8 cellular contexts compared by ENCODE assay signal in the genomic region with DNA sequence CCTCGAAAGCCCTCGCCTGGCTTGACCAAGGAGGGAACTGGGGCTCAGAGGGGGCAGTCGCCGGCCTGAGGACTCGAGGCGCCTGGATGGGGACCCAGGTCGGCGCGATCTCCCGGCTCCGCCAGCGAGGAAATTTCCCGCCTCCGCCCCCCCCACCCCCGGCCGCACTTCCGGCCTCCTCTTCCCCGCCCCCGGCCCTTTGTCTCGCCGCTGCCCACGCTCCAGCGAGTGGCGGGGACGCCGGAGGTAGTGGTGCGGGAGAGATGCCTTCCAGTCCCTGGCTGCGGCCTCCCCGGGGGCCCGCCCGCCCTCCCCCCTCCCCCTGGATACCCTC. TPM values are rescaled to one million over a fixed set of nuclear protein-coding genes. Genes with fewer than 3 reads are reported as not detected.
DNase-seq lines count a peak whose midpoint lies in the region; ATAC-seq and TF ChIP-seq lines count a peak whose summit lies in the region.

No MANE protein-coding gene starts in this region.

- H3K27ac ChIP-seq in HUES64 (ENCODE audit: low read depth, low read length): no peak overlapping the region
- no peak overlapping the region for H3K27ac ChIP-seq in breast epithelium

- H3K36me3 Mint-ChIP-seq in T-helper 1 cell treated with Interleukin-12 subunit alpha and Interleukin-12 subunit beta and Interleukin-4 antibody, amounts not matched to agents 30 μg/mL and 1 μg/mL, for 36 hours (ENCODE audit: low read depth): peaks cover 3% of the 10 kb centered on the region
- peaks cover 0 to 4% (median 2%) of the 10 kb centered on the region in 3 donors for H3K36me3 Mint-ChIP-seq in naive thymus-derived CD8-positive, alpha-beta T cell

- H3K4me1 ChIP-seq in HUES64 (ENCODE audit: insufficient read depth, low read length) (peaks cover 9% of the 10 kb centered on the region; the same call in 1 of the 2 replicates), breast epithelium (peaks cover 0 to 4% of the 10 kb centered on the region in 2 donors)

- intact Hi-C loops in breast epithelium (cut with DNase I; ENCODE audit: low total_unique reads): no loop called here

- peaks cover 23% of the 10 kb centered on the region for H3K27me3 ChIP-seq in HUES64 (ENCODE audit: insufficient read depth, low read length)
- peaks cover 3 to 13% of the 10 kb centered on the region in 2 donors for H3K27me3 ChIP-seq in breast epithelium

- POLR2A ChIA-PET in naive thymus-derived CD8-positive, alpha-beta T cell (lab: Charles Lee): interaction anchor here (1.8 kb wide), 1 partner anchor 75 kb away, joined by 4 read pairs; no protein-coding TSS in a partner anchor

- H3K4me1 Mint-ChIP-seq in T-helper 1 cell treated with Interleukin-12 subunit alpha and Interleukin-12 subunit beta and Interleukin-4 antibody, amounts not matched to agents 30 μg/mL and 1 μg/mL, for 36 hours (ENCODE audit: low read depth): peaks cover 16% of the 10 kb centered on the region
- peaks cover 10 to 14% (median 12%) of the 10 kb centered on the region in 4 donors for H3K4me1 Mint-ChIP-seq in naive thymus-derived CD8-positive, alpha-beta T cell

- WGBS in HUES64: 2% methylated on average over 18 of the region's 31 CpGs

- no peaks in the 10 kb centered on the region for H3K9me3 Mint-ChIP-seq in T-helper 1 cell treated with Interleukin-12 subunit alpha and Interleukin-12 subunit beta and Interleukin-4 antibody, amounts not matched to agents 30 μg/mL and 1 μg/mL, for 36 hours
- H3K9me3 Mint-ChIP-seq in naive thymus-derived CD8-positive, alpha-beta T cell: peaks cover 0 to 8% (median 0%) of the 10 kb centered on the region in 9 donors

- TF ChIP-seq CTCF in breast epithelium (IDR thresholded peaks at IDR 0.05): no peak

- H3K27ac Mint-ChIP-seq in T-helper 1 cell treated with Interleukin-12 subunit alpha and Interleukin-12 subunit beta and Interleukin-4 antibody, amounts not matched to agents 30 μg/mL and 1 μg/mL, for 36 hours: no peak overlapping the region
- no peak overlapping the region for H3K27ac Mint-ChIP-seq in naive thymus-derived CD8-positive, alpha-beta T cell

- H3K4me3 Mint-ChIP-seq in T-helper 1 cell treated with Interleukin-12 subunit alpha and Interleukin-12 subunit beta and Interleukin-4 antibody, amounts not matched to agents 30 μg/mL and 1 μg/mL, for 36 hours: peak overlapping the region; percentile 71
- H3K4me3 Mint-ChIP-seq in naive thymus-derived CD8-positive, alpha-beta T cell: peak overlapping the region; percentile 62 to 80 (median 76)

- DNase-seq in T-helper 1 cell (no peak), breast epithelium (ENCODE audit: low spot score in 2 of 2) (no peak), NCI-H1105 treated with DMSO at 0.1 percent for 48 hours (lab: John Stamatoyannopoulos, UW) (no peak), NCI-H128 (lab: John Stamatoyannopoulos, UW; ENCODE audit: unreplicated experiment) (no peak), inferior parietal cortex (ENCODE audit: extremely low spot score) (no peak)
- no peak for DNase-seq in naive thymus-derived CD8-positive, alpha-beta T cell

- peaks cover 46% of the 10 kb centered on the region for H3K27me3 Mint-ChIP-seq in T-helper 1 cell treated with Interleukin-12 subunit alpha and Interleukin-12 subunit beta and Interleukin-4 antibody, amounts not matched to agents 30 μg/mL and 1 μg/mL, for 36 hours (ENCODE audit: low read depth)
- H3K27me3 Mint-ChIP-seq in naive thymus-derived CD8-positive, alpha-beta T cell: peaks cover 18 to 45% (median 27%) of the 10 kb centered on the region in 5 donors

- no peak for TF ChIP-seq POLR2A in breast epithelium (IDR thresholded peaks at IDR 0.05)

- H3K9me3 ChIP-seq in HUES64 (ENCODE audit: insufficient read depth, low read depth, low read length) (no peaks in the 10 kb centered on the region), breast epithelium (no peaks in the 10 kb centered on the region)

- peak overlapping the region; percentile 67; the same call in 1 of the 2 replicates for H3K9ac ChIP-seq in HUES64 (ENCODE audit: low read depth, low read length)

- ATAC-seq in naive thymus-derived CD8-positive, alpha-beta T cell: no peak

- H3K4me3 ChIP-seq in HUES64 (ENCODE audit: low read length) (peak overlapping the region; percentile 73), breast epithelium (peak overlapping the region; percentile 47 to 83 (median 62))

- H3K36me3 ChIP-seq in HUES64 (ENCODE audit: insufficient read depth, low read length) (no peaks in the 10 kb centered on the region), breast epithelium (no peaks in the 10 kb centered on the region)

RNA-seq across cellular contexts. Expression of a gene that starts 0.4 kb away (rescaled TPM):
- polyA plus RNA-seq in HUES64 (2013, experiment 1 of 2): 12.0 TPM
- polyA plus RNA-seq in HUES64 (2013, experiment 2 of 2): 9.7 TPM
- total RNA-seq in breast epithelium: 1 to 10 TPM in 1 of 3 donors, under 1 TPM in 2; 0.64 to 1.2 (median 0.98) TPM
- under 1 TPM in 1 of 2 experiments, not detected in 1; 0.11 TPM for total RNA-seq in naive thymus-derived CD8-positive, alpha-beta T cell
- under 1 TPM in 2 of 3 donors, not detected in 1; 0.06 to 0.27 TPM for polyA plus RNA-seq in naive thymus-derived CD8-positive, alpha-beta T cell

RNA-seq across cellular contexts. Expression of a gene that starts 19.9 kb away (rescaled TPM):
- polyA plus RNA-seq in HUES64 (2013, experiment 1 of 2): 2.8 TPM
- 3.6 TPM for polyA plus RNA-seq in HUES64 (2013, experiment 2 of 2)
- total RNA-seq in breast epithelium: not detected
- not detected for total RNA-seq in naive thymus-derived CD8-positive, alpha-beta T cell
- not detected for polyA plus RNA-seq in naive thymus-derived CD8-positive, alpha-beta T cell

RNA-seq across cellular contexts. Expression of a gene that starts 20.1 kb away (rescaled TPM):
- polyA plus RNA-seq in HUES64 (2013, experiment 1 of 2): 0.45 TPM
- not detected for polyA plus RNA-seq in HUES64 (2013, experiment 2 of 2)
- total RNA-seq in breast epithelium: 1 to 10 TPM in 1 of 3 donors, not detected in 2; 1.6 TPM
- not detected for total RNA-seq in naive thymus-derived CD8-positive, alpha-beta T cell
- polyA plus RNA-seq in naive thymus-derived CD8-positive, alpha-beta T cell: not detected

RNA-seq across cellular contexts. Expression of a gene that starts 36.9 kb away (rescaled TPM):
- polyA plus RNA-seq in HUES64 (2013, experiment 1 of 2): 35.9 TPM
- polyA plus RNA-seq in HUES64 (2013, experiment 2 of 2): 31.5 TPM
- 10 to 100 TPM; 10.4 to 20.0 (median 18.3) TPM for total RNA-seq in breast epithelium
- 10 to 100 TPM; 19.4 to 21.4 TPM for total RNA-seq in naive thymus-derived CD8-positive, alpha-beta T cell
- polyA plus RNA-seq in naive thymus-derived CD8-positive, alpha-beta T cell: 10 to 100 TPM; 13.5 to 26.0 (median 18.4) TPM
